23 cellular contexts compared by ENCODE assay signal in the genomic region with DNA sequence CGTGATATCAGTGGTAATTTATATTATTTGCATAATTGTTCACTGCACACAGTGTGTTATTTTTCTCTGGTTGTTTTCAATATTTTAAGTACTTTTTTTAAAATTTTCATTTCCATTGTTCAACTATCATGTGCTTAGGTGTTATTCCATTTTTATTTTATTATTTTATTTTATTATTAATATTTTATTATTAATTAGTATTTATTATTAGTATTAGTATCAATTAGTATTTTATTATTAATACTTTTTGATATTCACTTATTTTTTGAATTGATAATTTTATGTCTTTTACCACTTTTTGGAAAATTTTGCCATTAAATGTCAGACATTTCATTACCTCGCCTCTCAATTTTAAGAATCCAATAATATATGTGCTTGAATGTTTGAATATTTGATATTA.
"Had no signal": no experiment of that assay in that cellular context is flagged by ENCODE, and none has a peak within 500 bp of the region (broad histone marks: within the 10 kb centered on the region; RNA-seq: fewer than 3 reads in every experiment).

No MANE protein-coding gene starts in this region.

- DNase-seq: Karpas-422; KG1; MG63; NCI-H1092 treated with DMSO at 0.1 percent for 48 hours; NCI-H1436; NCI-H187; NCI-H2029; NCI-H2081 treated with DMSO at 0.1 percent for 48 hours; NCI-H2171; NCI-H226; NCI-H446; NCI-H510A; NCI-H524 treated with DMSO at 0.1 percent for 48 hours; NCI-H69; NCI-H774; NK-92 treated with Interleukin-12 subunit alpha and Interleukin-12 subunit beta, amount 100 ng/mL, for 24 hours; PC-9; Peyer's patch; Right ventricle myocardium superior; RPMI8226; SIG-M5 had no signal

- H3K4me3 ChIP-seq: MG63, PC-9, Peyer's patch, SJSA1, SK-N-MC had no signal

- H3K27ac ChIP-seq: PC-9, Peyer's patch, SJSA1 had no signal

- H3K4me1 ChIP-seq: Peyer's patch, SJSA1 had no signal

- H3K9me3 ChIP-seq: MG63, Peyer's patch, SJSA1 had no signal

- H3K27me3 ChIP-seq: MG63, Peyer's patch, SJSA1 had no signal

- H3K36me3 ChIP-seq: MG63, Peyer's patch, SJSA1 had no signal
